Comparison of ENCODE assay signal across 24 cellular contexts in genomic region chr14:23409966-23410635, GRCh38. TPM values are rescaled to one million over a fixed set of nuclear protein-coding genes. Genes with fewer than 3 reads are reported as not detected.
DNase-seq lines count a peak whose midpoint lies in the region; ATAC-seq and TF ChIP-seq lines count a peak whose summit lies in the region.
"Had no signal": no experiment of that assay in that cellular context is flagged by ENCODE, and none has a peak within 500 bp of the region (broad histone marks: within the 10 kb centered on the region; RNA-seq: fewer than 3 reads in every experiment).

No MANE protein-coding gene starts in this region.

- H3K9me3 ChIP-seq in WERI-Rb-1 (ENCODE audit: severe bottlenecking) (no peaks in the 10 kb centered on the region), gastrocnemius medialis (no peaks in the 10 kb centered on the region)
- H3K9me3 ChIP-seq: A549, SK-N-SH had no signal

- H3K4me3 Mint-ChIP-seq in endothelial cell (ENCODE audit: unreplicated experiment): peak overlapping the region; percentile 29
- H3K4me3 Mint-ChIP-seq in activated naive CD4-positive, alpha-beta T cell treated with anti-CD3 and anti-CD28 coated beads, Interleukin-2, amount 10 ng/mL, durations not matched to agents 7 days and 5 days: no peak overlapping the region
- H3K4me3 Mint-ChIP-seq: B cell, CD14-positive monocyte had no signal

- H3K4me1 Mint-ChIP-seq in endothelial cell (ENCODE audit: unreplicated experiment): peaks cover 29% of the 10 kb centered on the region
- H3K4me1 Mint-ChIP-seq in activated naive CD4-positive, alpha-beta T cell treated with anti-CD3 and anti-CD28 coated beads, Interleukin-2, amount 10 ng/mL, durations not matched to agents 7 days and 5 days: no peaks in the 10 kb centered on the region
- H3K4me1 Mint-ChIP-seq: CD14-positive monocyte had no signal

- CTCF ChIA-PET in activated naive CD4-positive, alpha-beta T cell treated with anti-CD3 and anti-CD28 coated beads, Interleukin-2, amount 10 ng/mL, durations not matched to agents 7 days and 5 days (lab: Charles Lee): no interaction called here

- H3K27me3 Mint-ChIP-seq in endothelial cell (ENCODE audit: unreplicated experiment): peaks cover 33% of the 10 kb centered on the region
- H3K27me3 Mint-ChIP-seq in activated naive CD4-positive, alpha-beta T cell treated with anti-CD3 and anti-CD28 coated beads, Interleukin-2, amount 10 ng/mL, durations not matched to agents 7 days and 5 days: peaks cover 27% of the 10 kb centered on the region

- peaks cover 10 to 65% of the 10 kb centered on the region in 2 donors for H3K4me1 ChIP-seq in gastrocnemius medialis
- H3K4me1 ChIP-seq: A549 had no signal

- no peaks in the 10 kb centered on the region for H3K9me3 Mint-ChIP-seq in endothelial cell (ENCODE audit: unreplicated experiment)
- H3K9me3 Mint-ChIP-seq in activated naive CD4-positive, alpha-beta T cell treated with anti-CD3 and anti-CD28 coated beads, Interleukin-2, amount 10 ng/mL, durations not matched to agents 7 days and 5 days: no peaks in the 10 kb centered on the region
- H3K9me3 Mint-ChIP-seq: CD14-positive monocyte had no signal

- no peaks in the 10 kb centered on the region for H3K36me3 ChIP-seq in WERI-Rb-1
- no peaks in the 10 kb centered on the region for H3K36me3 ChIP-seq in gastrocnemius medialis

- ATAC-seq in left ventricle myocardium superior (peak; percentile 40), gastrocnemius medialis (peak; percentile 30 to 53)
- ATAC-seq: A549, PC-3 had no signal

- in situ Hi-C loops in gastrocnemius medialis (cut with MboI; ENCODE audit: low sequenced_read_pairs in 4 of 4): no loop called here

- peak; percentile 16 to 60 for TF ChIP-seq POLR2A in gastrocnemius medialis (IDR thresholded peaks at IDR 0.05)

- H3K27ac ChIP-seq in WERI-Rb-1 (no peak overlapping the region), gastrocnemius medialis (peak overlapping the region; percentile 79 to 90 (median 84))
- H3K27ac ChIP-seq: A549 had no signal

- peak; percentile 44 for DNase-seq in WERI-Rb-1
- no peak for DNase-seq in endothelial cell (ENCODE audit: low spot score)
- DNase-seq in left ventricle myocardium superior: peak; percentile 85
- DNase-seq in gastrocnemius medialis: peak; percentile 53 to 95
- no peak for DNase-seq in mesenteric fat pad (ENCODE audit: low spot score)
- DNase-seq in NOMO-1 treated with DMSO at 0.1 percent for 48 hours (lab: John Stamatoyannopoulos, UW; ENCODE audit: unreplicated experiment): no peak
- no peak for DNase-seq in activated naive CD4-positive, alpha-beta T cell treated with anti-CD3 and anti-CD28 coated beads, Interleukin-2, amount 10 ng/mL, durations not matched to agents 7 days and 5 days
- DNase-seq: DMS53, GDM1, Kasumi-1, NCI-H1694, NCI-H2081, NCI-H2171, NCI-H524 treated with DMSO at 0.1 percent for 48 hours, NCI-H82, PC-3, RPMI8226, SIG-M5, SK-N-SH had no signal

- H3K36me3 Mint-ChIP-seq in endothelial cell (ENCODE audit: low read depth, unreplicated experiment): peaks cover 4% of the 10 kb centered on the region
- H3K36me3 Mint-ChIP-seq in activated naive CD4-positive, alpha-beta T cell treated with anti-CD3 and anti-CD28 coated beads, Interleukin-2, amount 10 ng/mL, durations not matched to agents 7 days and 5 days: no peaks in the 10 kb centered on the region
- H3K36me3 Mint-ChIP-seq: CD14-positive monocyte had no signal

- TF ChIP-seq CTCF in WERI-Rb-1 (IDR thresholded peaks at IDR 0.05; ENCODE audit: low read depth, low read length): no peak
- no peak for TF ChIP-seq CTCF in endothelial cell (IDR thresholded peaks at IDR 0.05; ENCODE audit: unreplicated experiment)
- TF ChIP-seq CTCF in gastrocnemius medialis (IDR thresholded peaks at IDR 0.05 in 4 of 5, conservative IDR thresholded peaks at IDR 0.05 in 1 of 5): no peak

- peak overlapping the region; percentile 20 for H3K27ac Mint-ChIP-seq in endothelial cell (ENCODE audit: unreplicated experiment)
- H3K27ac Mint-ChIP-seq in activated naive CD4-positive, alpha-beta T cell treated with anti-CD3 and anti-CD28 coated beads, Interleukin-2, amount 10 ng/mL, durations not matched to agents 7 days and 5 days: no peak overlapping the region
- H3K27ac Mint-ChIP-seq: B cell had no signal

- intact Hi-C loops in left ventricle myocardium superior (cut with micrococcal nuclease): no loop called here
- intact Hi-C loops in gastrocnemius medialis (cut with DNase I; ENCODE audit: low total_unique reads): loop anchor here (2.0 kb wide), 1 partner anchor 25 kb away; the partner anchor contains the start of gene MYH7

- H3K27me3 ChIP-seq in WERI-Rb-1 (ENCODE audit: insufficient read depth, low read depth, severe bottlenecking) (no peaks in the 10 kb centered on the region), gastrocnemius medialis (no peaks in the 10 kb centered on the region)

- H3K4me3 ChIP-seq in WERI-Rb-1 (ENCODE audit: low read depth, low read length) (no peak overlapping the region), gastrocnemius medialis (peak overlapping the region in 1 of 4 donors; percentile 31)
- H3K4me3 ChIP-seq: A549 had no signal

RNA-seq across cellular contexts. Expression of gene MYH6, which starts 2.0 kb away (rescaled TPM):
- total RNA-seq in endothelial cell (ENCODE audit: unreplicated experiment) (1.6 TPM), left ventricle myocardium superior (4,258 TPM), gastrocnemius medialis (1,000 to 10,000 TPM in 1 of 4 donors, 100 to 1,000 TPM in 1, 10 to 100 TPM in 2; 20.4 to 1,496 (median 303) TPM), mesenteric fat pad (not detected)
- total RNA-seq: B cell, H4, MCF 10A, PC-3 had no signal

RNA-seq across cellular contexts. Expression of gene MYH7, which starts 25.4 kb away (rescaled TPM):
- 0.18 TPM for total RNA-seq in endothelial cell (ENCODE audit: unreplicated experiment)
- total RNA-seq in left ventricle myocardium superior: 12,717 TPM
- 1,000 to 10,000 TPM; 1,360 to 5,274 (median 3,359) TPM for total RNA-seq in gastrocnemius medialis
- not detected for total RNA-seq in mesenteric fat pad
- total RNA-seq: B cell, H4, MCF 10A, PC-3 had no signal

RNA-seq across cellular contexts. Expression of gene CMTM5, which starts 33.3 kb away (rescaled TPM):
- total RNA-seq in endothelial cell (ENCODE audit: unreplicated experiment) (0.26 TPM), left ventricle myocardium superior (not detected), gastrocnemius medialis (1 to 10 TPM in 1 of 4 donors, not detected in 3; 1.7 TPM), mesenteric fat pad (not detected)
- total RNA-seq: B cell, H4, MCF 10A, PC-3 had no signal

RNA-seq across cellular contexts. Expression of gene IL25, which starts 37.5 kb away (rescaled TPM):
- total RNA-seq in endothelial cell (ENCODE audit: unreplicated experiment): not detected
- not detected for total RNA-seq in left ventricle myocardium superior
- total RNA-seq in gastrocnemius medialis: not detected
- total RNA-seq in mesenteric fat pad: not detected
- total RNA-seq: B cell, H4, MCF 10A, PC-3 had no signal

RNA-seq across cellular contexts. Expression of gene EFS, which starts 45.1 kb away (rescaled TPM):
- 17.8 TPM for total RNA-seq in endothelial cell (ENCODE audit: unreplicated experiment)
- 3.3 TPM for total RNA-seq in left ventricle myocardium superior
- total RNA-seq in gastrocnemius medialis: 1 to 10 TPM in 3 of 4 donors, under 1 TPM in 1; 0.31 to 4.1 (median 1.6) TPM
- total RNA-seq in mesenteric fat pad: 15.5 TPM
- total RNA-seq: B cell, H4, MCF 10A had no signal

Comparison
In these comparisons a context has a peak if more than half of its experiments do, and no peak if none do; other contexts are left out.
1. DNase-seq: peak in WERI-Rb-1 (single experiment), left ventricle myocardium superior (single experiment) and gastrocnemius medialis (2 of 2); none in endothelial cell (single experiment), mesenteric fat pad (single experiment), NOMO-1 treated with DMSO at 0.1 percent for 48 hours (single experiment) and activated naive CD4-positive, alpha-beta T cell treated with anti-CD3 and anti-CD28 coated beads, Interleukin-2, amount 10 ng/mL, durations not matched to agents 7 days and 5 days (single experiment).
2. RNA of gene MYH7, which starts 25.4 kb away (total RNA-seq): 12,717 TPM in left ventricle myocardium superior (single experiment) and 1,360 to 5,274 TPM in gastrocnemius medialis; 0.18 TPM in endothelial cell (single experiment) and not detected in mesenteric fat pad (single experiment); every median in the first group is over 1,000 times any median in the second.